18 cellular contexts compared by ENCODE assay signal in genomic region chr11:10051868-10052586, GRCh38.
DNase-seq lines count a peak whose midpoint lies in the region; ATAC-seq and TF ChIP-seq lines count a peak whose summit lies in the region.
"Had no signal": no experiment of that assay in that cellular context is flagged by ENCODE, and none has a peak within 500 bp of the region (broad histone marks: within the 10 kb centered on the region; RNA-seq: fewer than 3 reads in every experiment).

No MANE protein-coding gene starts in this region.

- H2AK9ac ChIP-seq in IMR-90 (replicated peaks; ENCODE audit: low read depth, low read length, poor library complexity), result no peak overlapping the region

- H3K79me1 ChIP-seq in IMR-90 (ENCODE audit: low read depth in 1 of 2, low read length in 2 of 2) (peaks cover 21 to 36% of the 10 kb centered on the region in 2 experiments), H9 (ENCODE audit: insufficient read depth, low read depth, low read length, poor library complexity, severe bottlenecking) (no peaks in the 10 kb centered on the region)

- 0 out of 2 replicates have a peak, but pooled peaks cover 3% of the 10 kb centered on the region for H4K20me1 ChIP-seq in IMR-90 (ENCODE audit: insufficient read depth, low read length)
- no peaks in the 10 kb centered on the region for H4K20me1 ChIP-seq in hepatocyte (ENCODE audit: insufficient read depth, poor library complexity, severe bottlenecking)
- H4K20me1 ChIP-seq in H9 (ENCODE audit: control insufficient read depth, insufficient read depth, insufficient read length), result no peaks in the 10 kb centered on the region

- H2BK20ac ChIP-seq in IMR-90 (ENCODE audit: low read depth, low read length), result peak overlapping the region; percentile 34; the same call in 1 of the 2 replicates
- no peak overlapping the region for H2BK20ac ChIP-seq in H9 (ENCODE audit: low read depth, low read length, poor library complexity, severe bottlenecking)

- no peak overlapping the region for H3K4ac ChIP-seq in IMR-90 (ENCODE audit: low read depth, low read length)
- H3K4ac ChIP-seq in H9 (ENCODE audit: low read depth, low read length), result no peak overlapping the region

- H3K9me3 ChIP-seq in IMR-90 (ENCODE audit: control insufficient read depth, insufficient read depth, low read length) (no peaks in the 10 kb centered on the region), hepatocyte (ENCODE audit: low read depth) (no peaks in the 10 kb centered on the region), H9 (ENCODE audit: control insufficient read depth, low read depth, low read length) (no peaks in the 10 kb centered on the region)
- H3K9me3 ChIP-seq: BE2C, SJSA1 had no signal

- peaks cover 5 to 13% (median 7%) of the 10 kb centered on the region in 3 experiments; a peak in 6 of 7 replicates for H3K36me3 Mint-ChIP-seq in H9 (ENCODE audit: insufficient read depth in 1 of 3, low read depth in 3 of 3)

- H3K14ac ChIP-seq in IMR-90 (replicated peaks; ENCODE audit: low read depth, low read length) (peak overlapping the region; percentile 86; the same call in 1 of the 2 replicates), H9 (ENCODE audit: insufficient read depth, low read length) (no peak overlapping the region)

- no peak overlapping the region for H2AFZ ChIP-seq in IMR-90 (replicated peaks; ENCODE audit: low read length, poor library complexity)
- no peak overlapping the region for H2AFZ ChIP-seq in hepatocyte
- no peak overlapping the region for H2AFZ ChIP-seq in H9 (ENCODE audit: low read length)

- no peak overlapping the region for H3K9ac ChIP-seq in IMR-90 (ENCODE audit: low read depth, low read length)
- no peak overlapping the region for H3K9ac ChIP-seq in H9 (ENCODE audit: extremely low read depth, insufficient read length, low read length)

- H3K27ac Mint-ChIP-seq in H9, result peak overlapping the region in 1 of 3 experiments; percentile 9; a peak in 1 of 7 replicates
- H3K27ac Mint-ChIP-seq: CD4-positive, alpha-beta memory T cell; IgD-negative memory B cell had no signal

- TF ChIP-seq RAD21 in IMR-90 (IDR thresholded peaks at IDR 0.05; ENCODE audit: low read length), result no peak

- peaks cover 4% of the 10 kb centered on the region; the same call in 1 of the 2 replicates for H3K4me1 ChIP-seq in IMR-90 (ENCODE audit: control insufficient read depth, insufficient read depth, low read length)
- peaks cover 11% of the 10 kb centered on the region for H3K4me1 ChIP-seq in hepatocyte (ENCODE audit: insufficient read depth)
- no peaks in the 10 kb centered on the region for H3K4me1 ChIP-seq in H9 (ENCODE audit: insufficient read depth, low read length)
- H3K4me1 ChIP-seq: BE2C had no signal

- H3K4me1 Mint-ChIP-seq in H9, result peaks cover 0 to 5% of the 10 kb centered on the region in 2 experiments; a peak in 2 of 4 replicates
- H3K4me1 Mint-ChIP-seq: CD4-positive, alpha-beta memory T cell had no signal

- no peak overlapping the region for H3K4me3 Mint-ChIP-seq in H9
- H3K4me3 Mint-ChIP-seq: CD4-positive, alpha-beta memory T cell; IgD-negative memory B cell had no signal

- no TSS peak for BruUV-seq in IMR-90 (replicated peaks; lab: Mats Ljungman, UMichigan)

- no peak overlapping the region for H2BK12ac ChIP-seq in H9 (ENCODE audit: insufficient read length, low read depth, low read length)

- peaks cover 10 to 12% of the 10 kb centered on the region in 2 experiments; a peak in 4 of 5 replicates for H3K9me3 Mint-ChIP-seq in H9

- peak; percentile 54; the same call in 1 of the 2 replicates for ATAC-seq in IMR-90 (ENCODE audit: low read depth)
- no peak for ATAC-seq in HG02970 (IDR thresholded peaks at IDR 0.05; ENCODE audit: low FRiP score, unreplicated experiment)

- no peaks in the 10 kb centered on the region; the same call in 1 of the 2 replicates for H3K36me3 ChIP-seq in IMR-90 (ENCODE audit: control insufficient read depth, insufficient read depth, low read length)
- no peaks in the 10 kb centered on the region for H3K36me3 ChIP-seq in hepatocyte (replicated peaks; ENCODE audit: insufficient read depth, low read depth)
- H3K36me3 ChIP-seq: BE2C, SJSA1 had no signal

- H3K79me2 ChIP-seq in hepatocyte (peaks cover 2% of the 10 kb centered on the region), H9 (ENCODE audit: insufficient read depth, low read length) (no peaks in the 10 kb centered on the region)

- CTCF ChIA-PET in IMR-90 (lab: Yijun Ruan, JAX), result interaction anchor here (0.8 to 1.2 kb wide), 2 partner anchors 31 to 343 kb away, joined by 3 to 4 read pairs; no protein-coding TSS in a partner anchor

- H3K4me3 ChIP-seq in IMR-90 (ENCODE audit: insufficient read depth, low read depth, low read length) (no peak overlapping the region), hepatocyte (no peak overlapping the region)
- H3K4me3 ChIP-seq: SJSA1 had no signal

- TF ChIP-seq CTCF in IMR-90 (conservative IDR thresholded peaks at IDR 0.05; ENCODE audit: low read depth, low read length) (no peak), hepatocyte (IDR thresholded peaks at IDR 0.05; ENCODE audit: poor library complexity) (no peak), H9 (conservative IDR thresholded peaks at IDR 0.05) (no peak)

- no peak overlapping the region for H3K56ac ChIP-seq in IMR-90 (ENCODE audit: extremely low read depth, insufficient read depth, low read length)
- no peak overlapping the region for H3K56ac ChIP-seq in H9 (ENCODE audit: insufficient read length, low read depth, low read length)

- H2BK15ac ChIP-seq in IMR-90 (ENCODE audit: low read depth, low read length) (0 out of 3 replicates have a peak overlapping the region, but pooled peaks have one; percentile 30), H9 (ENCODE audit: low read depth, low read length) (no peak overlapping the region)

- H3K23me2 ChIP-seq in H9 (ENCODE audit: insufficient read length, low read depth, low read length, poor library complexity, severe bottlenecking), result no peaks in the 10 kb centered on the region

- POLR2A ChIA-PET in IMR-90 (lab: Charles Lee; ENCODE audit: unreplicated experiment), result interaction anchor here (0.5 to 0.6 kb wide), 2 partner anchors 254 to 298 kb away, joined by 3 to 8 read pairs; no protein-coding TSS in a partner anchor

- no peak for TF ChIP-seq POLR2A in IMR-90 (IDR thresholded peaks at IDR 0.05; ENCODE audit: low read depth, low read length)

- H2AK5ac ChIP-seq in IMR-90 (ENCODE audit: low read depth, low read length), result no peak overlapping the region
- H2AK5ac ChIP-seq in H9 (ENCODE audit: insufficient read length, low read length), result no peak overlapping the region

- dilution Hi-C loops in IMR-90 (cut with HindIII; ENCODE audit: low sequenced_read_pairs, unreplicated experiment), result no loop called here

- H3K9me2 ChIP-seq in hepatocyte (replicated peaks; ENCODE audit: insufficient read depth), result no peaks in the 10 kb centered on the region

- H3K27ac ChIP-seq in IMR-90 (ENCODE audit: insufficient read depth, low read length), result no peak overlapping the region
- no peak overlapping the region for H3K27ac ChIP-seq in hepatocyte
- H3K27ac ChIP-seq in H9 (ENCODE audit: insufficient read length, low read depth, low read length), result no peak overlapping the region
- H3K27ac ChIP-seq: RWPE1, SJSA1 had no signal

- H3K4me2 ChIP-seq in IMR-90 (ENCODE audit: low read depth, low read length) (peak overlapping the region; percentile 56; the same call in 1 of the 2 replicates), hepatocyte (peak overlapping the region; percentile 2), H9 (ENCODE audit: insufficient read depth, insufficient read length, low read length) (no peak overlapping the region)

- peak overlapping the region; percentile 77; the same call in 1 of the 2 replicates for H3K18ac ChIP-seq in IMR-90 (ENCODE audit: low read depth, low read length)
- H3K18ac ChIP-seq in H9 (ENCODE audit: insufficient read length, low read depth, low read length), result no peak overlapping the region

- no peaks in the 10 kb centered on the region for H3K27me3 Mint-ChIP-seq in H9 (ENCODE audit: low read depth)
- H3K27me3 Mint-ChIP-seq: CD4-positive, alpha-beta memory T cell had no signal

- DNase-seq in IMR-90, result peak; percentile 75
- peak; percentile 36 for DNase-seq in dermis blood vessel endothelial cell
- DNase-seq in hepatocyte (ENCODE audit: low spot score), result no peak
- peak; percentile 12 for DNase-seq in smooth muscle cell of the brain vasculature (ENCODE audit: low read depth, low spot score)
- DNase-seq in NCI-H1694 (lab: John Stamatoyannopoulos, UW), result no peak
- no peak for DNase-seq in H9
- DNase-seq: BE2C; CD4-positive, alpha-beta memory T cell; HCEC 1CT; NCI-H1436 treated with DMSO at 0.1 percent for 48 hours; NCI-H2107; NCI-H226; NK-92 treated with Interleukin-12 subunit alpha and Interleukin-12 subunit beta, amount 100 ng/mL, for 24 hours; OCI-M1 had no signal

- no peak overlapping the region for H3T11ph ChIP-seq in H9 (ENCODE audit: low read length)

- peak overlapping the region in 1 of 2 experiments; percentile 55; a peak in 2 of 4 replicates for H4K8ac ChIP-seq in IMR-90 (ENCODE audit: low read depth in 2 of 2, low read length in 2 of 2)
- no peak overlapping the region for H4K8ac ChIP-seq in H9 (replicated peaks; ENCODE audit: insufficient read length, low read depth, low read length)

- H2BK120ac ChIP-seq in IMR-90 (ENCODE audit: low read depth, low read length), result peak overlapping the region; percentile 26; the same call in 1 of the 2 replicates
- no peak overlapping the region for H2BK120ac ChIP-seq in H9 (ENCODE audit: low read depth, low read length, poor library complexity, severe bottlenecking)

- intact Hi-C loops in IMR-90 (cut with micrococcal nuclease), result no loop called here

- in situ Hi-C loops in IMR-90 (cut with MboI; ENCODE audit: low sequenced_read_pairs), result no loop called here

- H3K27me3 ChIP-seq in IMR-90 (ENCODE audit: control insufficient read depth, insufficient read depth, low read length), result no peaks in the 10 kb centered on the region
- no peaks in the 10 kb centered on the region for H3K27me3 ChIP-seq in hepatocyte
- no peaks in the 10 kb centered on the region for H3K27me3 ChIP-seq in H9 (ENCODE audit: insufficient read depth, low read length)
- H3K27me3 ChIP-seq: BE2C, SJSA1 had no signal

- H3K9me1 ChIP-seq in IMR-90 (ENCODE audit: insufficient read depth, low read length), result no peaks in the 10 kb centered on the region

- no peak overlapping the region for H4K91ac ChIP-seq in IMR-90 (ENCODE audit: insufficient read depth, low read depth, low read length)
- H4K91ac ChIP-seq in H9 (ENCODE audit: insufficient read length, low read depth, low read length), result no peak overlapping the region

- H3K23ac ChIP-seq in IMR-90 (ENCODE audit: low read depth, low read length) (peak overlapping the region; percentile 41; the same call in 1 of the 2 replicates), H9 (ENCODE audit: insufficient read length, low read depth, low read length) (no peak overlapping the region)

- H4K5ac ChIP-seq in IMR-90 (ENCODE audit: low read depth, low read length), result peak overlapping the region; percentile 46; the same call in 1 of the 2 replicates
- no peak overlapping the region for H4K5ac ChIP-seq in H9 (ENCODE audit: insufficient read length, low read depth, low read length)

- WGBS in IMR-90 (ENCODE audit: extremely low coverage in 2 of 2, insufficient read length in 1 of 2), 2 experiments, result no CpG with 5 or more reads among the region's 4 CpGs
- WGBS in hepatocyte (ENCODE audit: low lambda C conversion rate, missing lambda C conversion rate), result 30% methylated on average over 4 of the region's 4 CpGs
- no CpG with 5 or more reads among the region's 4 CpGs for WGBS in H9 (ENCODE audit: extremely low coverage, insufficient read length, low lambda C conversion rate)

- H2BK5ac ChIP-seq in IMR-90 (ENCODE audit: low read depth, low read length, poor library complexity, severe bottlenecking) (no peak overlapping the region), H9 (ENCODE audit: insufficient read length, low read length) (no peak overlapping the region)

Comparison
In these comparisons a context has a peak if more than half of its experiments do, and no peak if none do; other contexts are left out.
1. DNase-seq: peak in IMR-90 (single experiment), dermis blood vessel endothelial cell (single experiment) and smooth muscle cell of the brain vasculature (single experiment); none in hepatocyte (single experiment), NCI-H1694 (single experiment) and H9 (single experiment).